ENCODE assay signal across 13 cellular contexts in the genomic region with DNA sequence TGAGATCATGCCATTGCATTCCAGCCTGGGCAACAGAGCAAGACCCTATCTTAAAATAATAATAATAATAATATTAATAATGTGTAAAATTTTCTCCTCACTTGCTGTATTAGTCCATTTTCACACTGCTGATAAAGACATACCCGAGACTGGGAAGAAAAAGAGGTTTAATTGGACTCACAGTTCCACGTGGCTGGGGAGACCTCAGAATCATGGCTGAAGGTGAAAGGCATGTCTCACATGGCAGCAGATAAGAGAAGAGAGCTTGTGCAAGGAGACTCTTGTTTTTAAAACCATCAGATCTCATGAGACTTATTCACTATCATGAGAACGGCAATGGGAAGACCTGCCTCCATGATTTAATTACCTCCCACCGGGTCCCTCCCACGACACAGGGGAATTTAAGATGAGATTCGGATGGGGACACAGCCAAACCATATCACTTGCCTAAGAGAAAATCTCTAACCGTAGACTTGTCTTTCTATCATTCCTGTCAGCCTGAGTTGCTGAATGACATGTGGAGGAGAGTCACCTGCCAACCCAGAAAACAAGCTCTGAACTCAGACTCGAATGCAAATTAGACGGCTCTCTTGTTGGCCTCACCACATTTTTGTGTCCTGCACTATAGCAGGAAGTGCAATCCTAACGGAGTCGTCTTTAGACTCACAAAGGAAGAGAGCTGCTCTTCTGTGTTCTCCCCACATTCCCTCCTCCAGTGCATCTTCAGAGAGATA. TPM values are rescaled to one million over a fixed set of nuclear protein-coding genes. Genes with fewer than 3 reads are reported as not detected.
DNase-seq lines count a peak whose midpoint lies in the region; ATAC-seq and TF ChIP-seq lines count a peak whose summit lies in the region.
"Had no signal": no experiment of that assay in that cellular context is flagged by ENCODE, and none has a peak within 500 bp of the region (broad histone marks: within the 10 kb centered on the region; RNA-seq: fewer than 3 reads in every experiment).

No MANE protein-coding gene starts in this region.

- no peak overlapping the region for H3K27ac Mint-ChIP-seq in WTC11
- H3K27ac Mint-ChIP-seq in activated CD4-positive, alpha-beta memory T cell treated with anti-CD3 and anti-CD28 coated beads, Interleukin-2, amount 10 ng/mL, durations not matched to agents 7 days and 5 days: no peak overlapping the region
- H3K27ac Mint-ChIP-seq: B cell, natural killer cell had no signal

- H3K9me3 Mint-ChIP-seq in WTC11: no peaks in the 10 kb centered on the region
- H3K9me3 Mint-ChIP-seq in activated CD4-positive, alpha-beta memory T cell treated with anti-CD3 and anti-CD28 coated beads, Interleukin-2, amount 10 ng/mL, durations not matched to agents 7 days and 5 days: no peaks in the 10 kb centered on the region
- H3K9me3 Mint-ChIP-seq: natural killer cell had no signal

- POLR2A ChIA-PET in WTC11 (lab: Charles Lee): no interaction called here
- POLR2A ChIA-PET in activated CD4-positive, alpha-beta memory T cell treated with anti-CD3 and anti-CD28 coated beads, Interleukin-2, amount 10 ng/mL, durations not matched to agents 7 days and 5 days (lab: Charles Lee): no interaction called here

- no peak overlapping the region for H3K4me3 Mint-ChIP-seq in WTC11
- no peak overlapping the region for H3K4me3 Mint-ChIP-seq in activated CD4-positive, alpha-beta memory T cell treated with anti-CD3 and anti-CD28 coated beads, Interleukin-2, amount 10 ng/mL, durations not matched to agents 7 days and 5 days
- H3K4me3 Mint-ChIP-seq: B cell, natural killer cell had no signal

- no peak for TF ChIP-seq CTCF in WTC11 (IDR thresholded peaks at IDR 0.05)

- no peaks in the 10 kb centered on the region for H3K27me3 Mint-ChIP-seq in WTC11 (ENCODE audit: low read depth)
- peaks cover 24% of the 10 kb centered on the region for H3K27me3 Mint-ChIP-seq in activated CD4-positive, alpha-beta memory T cell treated with anti-CD3 and anti-CD28 coated beads, Interleukin-2, amount 10 ng/mL, durations not matched to agents 7 days and 5 days

- DNase-seq in WTC11 (ENCODE audit: low spot score): no peak
- DNase-seq in activated CD4-positive, alpha-beta memory T cell treated with anti-CD3 and anti-CD28 coated beads, Interleukin-2, amount 10 ng/mL, durations not matched to agents 7 days and 5 days: no peak
- DNase-seq: activated CD4-positive, alpha-beta T cell treated with anti-CD3 and anti-CD28 coated beads for 1 hour; left ventricle myocardium superior; natural killer cell; NCI-H1436 treated with DMSO at 0.1 percent for 48 hours had no signal

- CTCF ChIA-PET in WTC11 (lab: Charles Lee): interaction anchor here (0.7 to 1.2 kb wide), 2 partner anchors 22 to 39 kb away, joined by 3 to 4 read pairs; no protein-coding TSS in a partner anchor
- CTCF ChIA-PET in activated CD4-positive, alpha-beta memory T cell treated with anti-CD3 and anti-CD28 coated beads, Interleukin-2, amount 10 ng/mL, durations not matched to agents 7 days and 5 days (lab: Charles Lee): no interaction called here

- ATAC-seq in GM18858 (IDR thresholded peaks at IDR 0.05; ENCODE audit: unreplicated experiment): peak; percentile 37
- ATAC-seq in GM21360 (IDR thresholded peaks at IDR 0.05; ENCODE audit: unreplicated experiment): peak; percentile 56
- ATAC-seq in HG03045 (IDR thresholded peaks at IDR 0.05; ENCODE audit: unreplicated experiment): peak; percentile 48
- 0 out of 2 replicates have a peak, but pooled peaks have one; percentile 36 for ATAC-seq in WTC11
- ATAC-seq in HG02840 (IDR thresholded peaks at IDR 0.05; ENCODE audit: low FRiP score, unreplicated experiment): no peak
- ATAC-seq in HG02981 (IDR thresholded peaks at IDR 0.05; ENCODE audit: unreplicated experiment): no peak
- ATAC-seq in HG03097 (IDR thresholded peaks at IDR 0.05; ENCODE audit: low FRiP score, unreplicated experiment): no peak
- ATAC-seq: left ventricle myocardium superior, natural killer cell had no signal

- no peaks in the 10 kb centered on the region for H3K36me3 Mint-ChIP-seq in WTC11
- H3K36me3 Mint-ChIP-seq in activated CD4-positive, alpha-beta memory T cell treated with anti-CD3 and anti-CD28 coated beads, Interleukin-2, amount 10 ng/mL, durations not matched to agents 7 days and 5 days (ENCODE audit: low read depth): no peaks in the 10 kb centered on the region
- H3K36me3 Mint-ChIP-seq: natural killer cell had no signal

- peaks cover 10% of the 10 kb centered on the region for H3K4me1 Mint-ChIP-seq in WTC11
- H3K4me1 Mint-ChIP-seq in activated CD4-positive, alpha-beta memory T cell treated with anti-CD3 and anti-CD28 coated beads, Interleukin-2, amount 10 ng/mL, durations not matched to agents 7 days and 5 days: no peaks in the 10 kb centered on the region
- H3K4me1 Mint-ChIP-seq: B cell, natural killer cell had no signal

TF ChIP-seq in WTC11, 78 proteins besides CTCF, POLR2A, EP300 and RAD21 (continues in another document):
- TF ChIP-seq TEAD1 (CRISPR knock-in tag; IDR thresholded peaks at IDR 0.05): no peak
- TF ChIP-seq NR1H2 (CRISPR knock-in tag; IDR thresholded peaks at IDR 0.05): no peak
- TF ChIP-seq, protein P1, sequence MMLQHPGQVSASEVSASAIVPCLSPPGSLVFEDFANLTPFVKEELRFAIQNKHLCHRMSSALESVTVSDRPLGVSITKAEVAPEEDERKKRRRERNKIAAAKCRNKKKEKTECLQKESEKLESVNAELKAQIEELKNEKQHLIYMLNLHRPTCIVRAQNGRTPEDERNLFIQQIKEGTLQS (CRISPR knock-in tag; conservative IDR thresholded peaks at IDR 0.05): no peak
- TF ChIP-seq, protein P2, sequence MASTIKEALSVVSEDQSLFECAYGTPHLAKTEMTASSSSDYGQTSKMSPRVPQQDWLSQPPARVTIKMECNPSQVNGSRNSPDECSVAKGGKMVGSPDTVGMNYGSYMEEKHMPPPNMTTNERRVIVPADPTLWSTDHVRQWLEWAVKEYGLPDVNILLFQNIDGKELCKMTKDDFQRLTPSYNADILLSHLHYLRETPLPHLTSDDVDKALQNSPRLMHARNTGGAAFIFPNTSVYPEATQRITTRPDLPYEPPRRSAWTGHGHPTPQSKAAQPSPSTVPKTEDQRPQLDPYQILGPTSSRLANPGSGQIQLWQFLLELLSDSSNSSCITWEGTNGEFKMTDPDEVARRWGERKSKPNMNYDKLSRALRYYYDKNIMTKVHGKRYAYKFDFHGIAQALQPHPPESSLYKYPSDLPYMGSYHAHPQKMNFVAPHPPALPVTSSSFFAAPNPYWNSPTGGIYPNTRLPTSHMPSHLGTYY (CRISPR knock-in tag; IDR thresholded peaks at IDR 0.05): no peak
- TF ChIP-seq, protein P3, sequence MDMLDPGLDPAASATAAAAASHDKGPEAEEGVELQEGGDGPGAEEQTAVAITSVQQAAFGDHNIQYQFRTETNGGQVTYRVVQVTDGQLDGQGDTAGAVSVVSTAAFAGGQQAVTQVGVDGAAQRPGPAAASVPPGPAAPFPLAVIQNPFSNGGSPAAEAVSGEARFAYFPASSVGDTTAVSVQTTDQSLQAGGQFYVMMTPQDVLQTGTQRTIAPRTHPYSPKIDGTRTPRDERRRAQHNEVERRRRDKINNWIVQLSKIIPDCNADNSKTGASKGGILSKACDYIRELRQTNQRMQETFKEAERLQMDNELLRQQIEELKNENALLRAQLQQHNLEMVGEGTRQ (CRISPR knock-in tag; IDR thresholded peaks at IDR 0.05): no peak
- TF ChIP-seq, protein P4, sequence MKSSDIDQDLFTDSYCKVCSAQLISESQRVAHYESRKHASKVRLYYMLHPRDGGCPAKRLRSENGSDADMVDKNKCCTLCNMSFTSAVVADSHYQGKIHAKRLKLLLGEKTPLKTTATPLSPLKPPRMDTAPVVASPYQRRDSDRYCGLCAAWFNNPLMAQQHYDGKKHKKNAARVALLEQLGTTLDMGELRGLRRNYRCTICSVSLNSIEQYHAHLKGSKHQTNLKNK (CRISPR knock-in tag; IDR thresholded peaks at IDR 0.05): no peak
- TF ChIP-seq FOXP1 (CRISPR knock-in tag; IDR thresholded peaks at IDR 0.05; ENCODE audit: borderline replicate concordance): no peak
- no peak for TF ChIP-seq NFYB (CRISPR knock-in tag; conservative IDR thresholded peaks at IDR 0.05; ENCODE audit: low read depth)
- no peak for TF ChIP-seq GRHL2 (CRISPR knock-in tag; IDR thresholded peaks at IDR 0.05; ENCODE audit: insufficient replicate concordance, severe bottlenecking)
- TF ChIP-seq CREM (CRISPR knock-in tag; IDR thresholded peaks at IDR 0.05): no peak
- TF ChIP-seq FOXK1 (CRISPR knock-in tag; IDR thresholded peaks at IDR 0.05): no peak
- no peak for TF ChIP-seq TP53 (CRISPR knock-in tag; IDR thresholded peaks at IDR 0.05)
- no peak for TF ChIP-seq GABPB1 (CRISPR knock-in tag; IDR thresholded peaks at IDR 0.05)
- no peak for TF ChIP-seq JUN (CRISPR knock-in tag; IDR thresholded peaks at IDR 0.05)
- no peak for TF ChIP-seq ATF2 (CRISPR knock-in tag; IDR thresholded peaks at IDR 0.05; ENCODE audit: borderline replicate concordance, low read depth)

RNA-seq across cellular contexts. Expression of gene DCTD, which starts 51.9 kb away (rescaled TPM):
- 56.8 to 72.6 TPM (median 68.2 TPM) in 3 replicates for total RNA-seq in WTC11 (2021)
- 10 to 100 TPM; 71.0 to 72.9 TPM for total RNA-seq in activated CD4-positive, alpha-beta memory T cell treated with anti-CD3 and anti-CD28 coated beads, Interleukin-2, amount 10 ng/mL, durations not matched to agents 7 days and 5 days

Comparison
In these comparisons a context has a peak if more than half of its experiments do, and no peak if none do; other contexts are left out.
1. ATAC-seq: peak in GM18858 (single experiment), GM21360 (single experiment), HG03045 (single experiment) and WTC11 (single experiment); none in HG02840 (single experiment), HG02981 (single experiment) and HG03097 (single experiment).